20 cellular contexts compared by ENCODE assay signal in the genomic region with DNA sequence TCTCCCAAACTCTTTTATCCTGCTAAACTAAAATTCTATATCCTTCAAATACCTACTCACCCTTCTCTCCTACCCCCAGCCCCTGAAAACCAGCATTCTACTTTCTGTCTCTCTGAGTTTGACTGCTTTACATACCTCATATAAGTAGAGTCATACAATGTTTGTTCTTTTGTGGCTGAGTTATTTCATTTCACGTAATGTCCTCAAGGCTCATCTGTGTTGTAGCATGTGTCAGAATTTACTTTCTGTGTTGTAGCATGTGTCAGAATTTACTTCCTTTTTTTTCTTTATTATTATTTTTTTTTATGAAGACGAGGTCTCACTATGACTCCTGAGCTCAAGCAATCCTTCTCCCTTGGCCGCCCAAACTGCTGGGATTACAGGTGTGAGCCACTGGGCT. TPM values are rescaled to one million over a fixed set of nuclear protein-coding genes. Genes with fewer than 3 reads are reported as not detected.
DNase-seq lines count a peak whose midpoint lies in the region; ATAC-seq and TF ChIP-seq lines count a peak whose summit lies in the region.
"Had no signal": no experiment of that assay in that cellular context is flagged by ENCODE, and none has a peak within 500 bp of the region (broad histone marks: within the 10 kb centered on the region; RNA-seq: fewer than 3 reads in every experiment).

No MANE protein-coding gene starts in this region.

- H3K79me2 ChIP-seq in PC-3 (ENCODE audit: low read length), result no peaks in the 10 kb centered on the region

- H3K4me3 Mint-ChIP-seq in central memory CD8-positive, alpha-beta T cell, result no peak overlapping the region

- H3F3A ChIP-seq in PC-3 (ENCODE audit: low read length, unreplicated experiment), result no peaks in the 10 kb centered on the region

- WGBS in right cardiac atrium, result 98% methylated on average over 3 of the region's 3 CpGs

- H2AFZ ChIP-seq in PC-3 (ENCODE audit: low read length), result no peak overlapping the region
- H2AFZ ChIP-seq: GM23248 had no signal

- H3K4me3 ChIP-seq in right atrium auricular region, result no peak overlapping the region
- no peak overlapping the region for H3K4me3 ChIP-seq in right cardiac atrium (ENCODE audit: low read length)
- no peak overlapping the region for H3K4me3 ChIP-seq in PC-3 (ENCODE audit: low read length)
- H3K4me3 ChIP-seq: BLaER1 treated with 17β-estradiol and CSF1 and Interleukin-3, amounts not matched to agents 10 nM and 100 nM; GM23248; Peyer's patch had no signal

- no TSS peak for BruUV-seq in PC-3 (replicated peaks; lab: Mats Ljungman, UMichigan)

- H3K9ac ChIP-seq in PC-3 (ENCODE audit: low read length), result no peak overlapping the region
- H3K9ac ChIP-seq: BLaER1 treated with 17β-estradiol and CSF1 and Interleukin-3, amounts not matched to agents 10 nM and 100 nM had no signal

- peaks cover 13% of the 10 kb centered on the region for H3K36me3 ChIP-seq in right atrium auricular region
- H3K36me3 ChIP-seq in PC-3 (ENCODE audit: low read depth, low read length), result no peaks in the 10 kb centered on the region

- H3K27me3 ChIP-seq in right atrium auricular region (no peaks in the 10 kb centered on the region), right cardiac atrium (ENCODE audit: control insufficient read depth, insufficient read depth) (no peaks in the 10 kb centered on the region), PC-3 (ENCODE audit: low read length) (no peaks in the 10 kb centered on the region)
- H3K27me3 ChIP-seq: BLaER1 treated with 17β-estradiol and CSF1 and Interleukin-3, amounts not matched to agents 10 nM and 100 nM; Peyer's patch had no signal

- H4K20me1 ChIP-seq in PC-3 (ENCODE audit: low read length), result no peaks in the 10 kb centered on the region
- H4K20me1 ChIP-seq: BLaER1 treated with 17β-estradiol and CSF1 and Interleukin-3, amounts not matched to agents 10 nM and 100 nM had no signal

- peak overlapping the region; percentile 42; the same call in 1 of the 2 replicates for H3K4me2 ChIP-seq in PC-3 (ENCODE audit: low read length)
- H3K4me2 ChIP-seq: BLaER1 treated with 17β-estradiol and CSF1 and Interleukin-3, amounts not matched to agents 10 nM and 100 nM had no signal

- peak overlapping the region; percentile 33 for H3K27ac Mint-ChIP-seq in central memory CD8-positive, alpha-beta T cell (ENCODE audit: low read depth)

- H3K9me2 ChIP-seq in PC-3 (replicated peaks; ENCODE audit: low read length), result no peaks in the 10 kb centered on the region

- no peaks in the 10 kb centered on the region for H3K9me3 Mint-ChIP-seq in central memory CD8-positive, alpha-beta T cell

- no peaks in the 10 kb centered on the region for H3K4me1 Mint-ChIP-seq in central memory CD8-positive, alpha-beta T cell

- DNase-seq in right atrium auricular region (ENCODE audit: low spot score), result no peak
- no peak for DNase-seq in right cardiac atrium
- no peak for DNase-seq in PC-3
- no peak for DNase-seq in central memory CD8-positive, alpha-beta T cell (ENCODE audit: low spot score in 2 of 2)
- DNase-seq in RKO (ENCODE audit: low spot score), result no peak
- DNase-seq in NCI-H1092 treated with DMSO at 0.1 percent for 48 hours (lab: John Stamatoyannopoulos, UW), result no peak
- DNase-seq: 8988T, COR-L47, DMS53, GM23248, NCI-H1092, NCI-H1694 treated with DMSO at 0.1 percent for 48 hours, NCI-H69, Peyer's patch, SHP77 treated with DMSO at 0.1 percent for 48 hours had no signal

- ATAC-seq in right cardiac atrium (no peak), PC-3 (no peak), GM21528 (IDR thresholded peaks at IDR 0.05; ENCODE audit: low FRiP score, unreplicated experiment) (no peak), GM21390 (IDR thresholded peaks at IDR 0.05; ENCODE audit: unreplicated experiment) (no peak)
- no peak for ATAC-seq in central memory CD8-positive, alpha-beta T cell (replicated peaks; ENCODE audit: extremely low read depth, poor library complexity, severe bottlenecking)
- ATAC-seq: HCT116 had no signal

- POLR2A ChIA-PET in PC-3 (lab: Charles Lee; ENCODE audit: unreplicated experiment), result no interaction called here

- TF ChIP-seq CTCF in right atrium auricular region (IDR thresholded peaks at IDR 0.05), result no peak
- TF ChIP-seq CTCF in PC-3 (conservative IDR thresholded peaks at IDR 0.05; ENCODE audit: low read depth, low read length), result no peak

- H3K9me3 ChIP-seq in right atrium auricular region (no peaks in the 10 kb centered on the region), right cardiac atrium (ENCODE audit: control insufficient read depth, low read length) (no peaks in the 10 kb centered on the region), PC-3 (ENCODE audit: low read length) (no peaks in the 10 kb centered on the region)
- H3K9me3 ChIP-seq: Peyer's patch had no signal

- intact Hi-C loops in right cardiac atrium (cut with DNase I), result no loop called here
- intact Hi-C loops in PC-3 (cut with micrococcal nuclease), result no loop called here

- peaks cover 5% of the 10 kb centered on the region for H3K36me3 Mint-ChIP-seq in central memory CD8-positive, alpha-beta T cell (ENCODE audit: insufficient read depth)

- H3K27me3 Mint-ChIP-seq in central memory CD8-positive, alpha-beta T cell, result no peaks in the 10 kb centered on the region

- peak overlapping the region; percentile 81 to 88 for H3K27ac ChIP-seq in right atrium auricular region
- no peak overlapping the region for H3K27ac ChIP-seq in right cardiac atrium (ENCODE audit: low read length)
- H3K27ac ChIP-seq in PC-3 (ENCODE audit: low read length), result peak overlapping the region; percentile 90
- H3K27ac ChIP-seq: BLaER1 treated with 17β-estradiol and CSF1 and Interleukin-3, amounts not matched to agents 10 nM and 100 nM; Peyer's patch had no signal

- CTCF ChIA-PET in PC-3 (lab: Charles Lee), result no interaction called here

- peaks cover 0 to 17% of the 10 kb centered on the region in 2 donors for H3K4me1 ChIP-seq in right atrium auricular region
- no peaks in the 10 kb centered on the region for H3K4me1 ChIP-seq in right cardiac atrium (ENCODE audit: control insufficient read depth, insufficient read depth, low read length)
- peaks cover 19% of the 10 kb centered on the region for H3K4me1 ChIP-seq in PC-3 (ENCODE audit: insufficient read depth, low read length)
- H3K4me1 ChIP-seq: Peyer's patch had no signal

RNA-seq across cellular contexts. Expression of gene IFT122, which starts 20.1 kb away (rescaled TPM):
- total RNA-seq in right atrium auricular region, result 10 to 100 TPM; 18.5 to 36.9 TPM
- 10 to 100 TPM; 30.7 to 46.4 (median 35.9) TPM for total RNA-seq in right cardiac atrium
- 17.7 TPM for polyA plus RNA-seq in right cardiac atrium
- total RNA-seq in PC-3 (2014; rRNA removed), result 10.2 and 13.8 TPM in 2 replicates

RNA-seq across cellular contexts. Expression of gene MBD4, which starts 20.4 kb away (rescaled TPM):
- total RNA-seq in right atrium auricular region, result 10 to 100 TPM; 17.8 to 26.4 TPM
- total RNA-seq in right cardiac atrium, result 10 to 100 TPM; 25.3 to 52.1 (median 25.7) TPM
- 17.5 TPM for polyA plus RNA-seq in right cardiac atrium
- total RNA-seq in PC-3 (2014; rRNA removed), result 11.4 and 21.1 TPM in 2 replicates

RNA-seq across cellular contexts. Expression of gene EFCAB12, which starts 31.7 kb away (rescaled TPM):
- total RNA-seq in right atrium auricular region (under 1 TPM in 1 of 2 donors, not detected in 1; 0.28 TPM), right cardiac atrium (under 1 TPM; 0.34 to 0.72 (median 0.42) TPM), PC-3 (2014; rRNA removed) (0.04 and 0.12 TPM in 2 replicates)
- 0.29 TPM for polyA plus RNA-seq in right cardiac atrium
- total RNA-seq: GM23248, M059J had no signal
- polyA plus RNA-seq: GM23248 had no signal
